Comparison of ENCODE assay signal across 18 cellular contexts in genomic region chr12:38919191-38919590, GRCh38.
DNase-seq lines count a peak whose midpoint lies in the region; ATAC-seq and TF ChIP-seq lines count a peak whose summit lies in the region.
"Had no signal": no experiment of that assay in that cellular context is flagged by ENCODE, and none has a peak within 500 bp of the region (broad histone marks: within the 10 kb centered on the region; RNA-seq: fewer than 3 reads in every experiment).

No MANE protein-coding gene starts in this region.

- no peak for TF ChIP-seq EP300 in Ishikawa (IDR thresholded peaks at IDR 0.05; ENCODE audit: borderline replicate concordance)

- TF ChIP-seq RAD21 in Ishikawa (IDR thresholded peaks at IDR 0.05; ENCODE audit: low read depth) = no peak

- TF ChIP-seq CTCF in astrocyte of the spinal cord (IDR thresholded peaks at IDR 0.05; ENCODE audit: low read depth, low read length) = no peak

- in situ Hi-C loops in astrocyte of the spinal cord (cut with HindIII; ENCODE audit: low sequenced_read_pairs) = no loop called here

- ATAC-seq in GM21528 (IDR thresholded peaks at IDR 0.05; ENCODE audit: low FRiP score, unreplicated experiment) = no peak
- no peak for ATAC-seq in HG02798 (IDR thresholded peaks at IDR 0.05; ENCODE audit: poor library complexity, unreplicated experiment)
- ATAC-seq in GM18520 (IDR thresholded peaks at IDR 0.05; ENCODE audit: unreplicated experiment) = no peak
- ATAC-seq: activated CD4-positive, alpha-beta T cell treated with anti-CD3 and anti-CD28 coated beads for 36 hours; gastroesophageal sphincter had no signal

- H3K4me3 ChIP-seq in astrocyte of the spinal cord (ENCODE audit: low read depth, low read length) = no peak overlapping the region
- H3K4me3 ChIP-seq: gastroesophageal sphincter, ovary had no signal

- peak; percentile 14 for DNase-seq in AG20443 (ENCODE audit: low spot score)
- peak; percentile 24 for DNase-seq in astrocyte of the spinal cord (ENCODE audit: low read depth, low spot score)
- DNase-seq in kidney tubule cell (ENCODE audit: low spot score) = peak; percentile 28
- no peak for DNase-seq in OCI-M1 (lab: John Stamatoyannopoulos, UW)
- DNase-seq: activated CD4-positive, alpha-beta T cell treated with anti-CD3 and anti-CD28 coated beads for 36 hours; CD4-positive, alpha-beta memory T cell; H9; kidney glomerular epithelial cell; mesenchymal stem cell; naive B cell; NCI-H1417; NCI-H526; ovary had no signal

TF ChIP-seq in Ishikawa, 13 proteins besides CTCF, POLR2A, EP300 and RAD21:
- TF ChIP-seq, protein P1, sequence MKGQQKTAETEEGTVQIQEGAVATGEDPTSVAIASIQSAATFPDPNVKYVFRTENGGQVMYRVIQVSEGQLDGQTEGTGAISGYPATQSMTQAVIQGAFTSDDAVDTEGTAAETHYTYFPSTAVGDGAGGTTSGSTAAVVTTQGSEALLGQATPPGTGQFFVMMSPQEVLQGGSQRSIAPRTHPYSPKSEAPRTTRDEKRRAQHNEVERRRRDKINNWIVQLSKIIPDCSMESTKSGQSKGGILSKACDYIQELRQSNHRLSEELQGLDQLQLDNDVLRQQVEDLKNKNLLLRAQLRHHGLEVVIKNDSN (IDR thresholded peaks at IDR 0.05) = peak; percentile 46; the same call in 1 of the 2 replicates
- no peak for TF ChIP-seq EGR1 (IDR thresholded peaks at IDR 0.05)
